In genomic region chr18:70085641-70086040, GRCh38 we compare ENCODE assay signal across 23 cellular contexts.
"Had no signal": no experiment of that assay in that cellular context is flagged by ENCODE, and none has a peak within 500 bp of the region (broad histone marks: within the 10 kb centered on the region; RNA-seq: fewer than 3 reads in every experiment).

No MANE protein-coding gene starts in this region.

- DNase-seq: islet precursor cell; left ventricle myocardium superior; lower lobe of right lung; mammary epithelial cell; mesenchymal stem cell; nucleus accumbens; pancreas; stimulated activated CD4-positive, alpha-beta T cell treated with anti-CD3 and anti-CD28 coated beads, Interleukin-12 subunit alpha, Interleukin-12 subunit beta, amount 100 ng/mL, for 4 hours; stimulated activated CD4-positive, alpha-beta T cell treated with anti-CD3 and anti-CD28 coated beads, Interleukin-15, amount 100 ng/mL, for 24 hours; stimulated activated CD4-positive, alpha-beta T cell treated with anti-CD3 and anti-CD28 coated beads, Interleukin-2, amount 100 ng/mL, for 24 hours; stimulated activated CD4-positive, alpha-beta T cell treated with anti-CD3 and anti-CD28 coated beads, Interleukin-4, amount 100 ng/mL, for 1 hour; stimulated activated naive B cell treated with anti-CD40 and anti-IgM and Interleukin-4, amounts not matched to agents 10 μg/mL and 1 μg/mL and 100 μg/mL, for 72 hours; stimulated activated naive CD8-positive, alpha-beta T cell treated with anti-CD3 and anti-CD28 coated beads, Interleukin-15, Interleukin-2, amounts not matched to agents 100 U/mL and 50 U/mL, for 24 hours; stomach; testis; thyroid gland; transverse colon; upper lobe of left lung had no signal

- H3K27me3 ChIP-seq: pancreas, right atrium auricular region, stomach, testis, thyroid gland, transverse colon, upper lobe of left lung, vagina had no signal

- H3K9me3 ChIP-seq: lower lobe of right lung, pancreas, right atrium auricular region, stomach, testis, thyroid gland, transverse colon, upper lobe of left lung, vagina had no signal

- H3K27ac ChIP-seq: lower lobe of right lung, pancreas, right atrium auricular region, skin epidermis, stomach, testis, thyroid gland, transverse colon, upper lobe of left lung, vagina had no signal

- ATAC-seq: left ventricle myocardium superior; lower lobe of right lung; naive thymus-derived CD8-positive, alpha-beta T cell; pancreas; sciatic nerve; stimulated activated naive B cell treated with anti-CD40 and anti-IgM and Interleukin-4, amounts not matched to agents 10 μg/mL and 1 μg/mL and 100 μg/mL, for 72 hours; stimulated activated naive CD8-positive, alpha-beta T cell treated with anti-CD3 and anti-CD28 coated beads, Interleukin-15, Interleukin-2, amounts not matched to agents 100 U/mL and 50 U/mL, for 24 hours had no signal

- H3K4me3 ChIP-seq: lower lobe of right lung, pancreas, right atrium auricular region, skin epidermis, stomach, testis, thyroid gland, transverse colon, upper lobe of left lung, vagina had no signal

- H3K36me3 ChIP-seq: pancreas, right atrium auricular region, thyroid gland, transverse colon had no signal

- H3K4me1 ChIP-seq: lower lobe of right lung, pancreas, right atrium auricular region, stomach, testis, thyroid gland, transverse colon, upper lobe of left lung, vagina had no signal
